ENCODE assay signal across 34 cellular contexts in genomic region chr2:164947281-164947680, GRCh38. TPM values are rescaled to one million over a fixed set of nuclear protein-coding genes. Genes with fewer than 3 reads are reported as not detected.
DNase-seq lines count a peak whose midpoint lies in the region; ATAC-seq, FAIRE-seq and TF ChIP-seq lines count a peak whose summit lies in the region.
"Had no signal": no experiment of that assay in that cellular context is flagged by ENCODE, and none has a peak within 500 bp of the region (broad histone marks: within the 10 kb centered on the region; RNA-seq: fewer than 3 reads in every experiment).

No MANE protein-coding gene starts in this region.

- 93% methylated on average over 7 of the region's 7 CpGs for WGBS in HepG2 (ENCODE audit: low lambda C conversion rate)
- 100% methylated on average over 4 of the region's 7 CpGs for WGBS in right lobe of liver (ENCODE audit: insufficient coverage, low coverage, low lambda C conversion rate, missing lambda C conversion rate)
- 95% methylated on average over 7 of the region's 7 CpGs for WGBS in A549 (ENCODE audit: missing lambda C conversion rate)

- H3K36me3 ChIP-seq in HepG2 (replicated peaks in 1 of 2; ENCODE audit: control insufficient read depth in 1 of 2, insufficient read depth in 2 of 2, low read length in 2 of 2) (no peaks in the 10 kb centered on the region), right lobe of liver (no peaks in the 10 kb centered on the region)
- H3K36me3 ChIP-seq: BE2C; BLaER1; BLaER1 treated with 17β-estradiol and CSF1 and Interleukin-3, amounts not matched to agents 10 nM and 100 nM had no signal

- TF ChIP-seq POLR2A in HepG2 (IDR thresholded peaks at IDR 0.05; ENCODE audit: insufficient read depth in 1 of 2, low read depth in 2 of 2, low read length in 2 of 2) (no peak), right lobe of liver (IDR thresholded peaks at IDR 0.05) (no peak), A549 (IDR thresholded peaks at IDR 0.05; ENCODE audit: low read length) (no peak)

- H3K4me2 ChIP-seq in HepG2 (ENCODE audit: low read depth, low read length) (no peak overlapping the region), A549 (no peak overlapping the region)
- H3K4me2 ChIP-seq: BLaER1; BLaER1 treated with 17β-estradiol and CSF1 and Interleukin-3, amounts not matched to agents 10 nM and 100 nM had no signal

- FAIRE-seq in HepG2 (lab: Jason Lieb, UNC) (no peak), A549 (lab: Jason Lieb, UNC) (no peak)
- FAIRE-seq: A204.1, D721Med had no signal

- POLR2A ChIA-PET in HepG2 (lab: Yijun Ruan, JAX) = interaction anchor here (1.4 kb wide), 1 partner anchor 9 kb away, joined by 4 read pairs; no protein-coding TSS in a partner anchor
- POLR2A ChIA-PET in A549 (lab: Yijun Ruan, JAX) = no interaction called here

- intact Hi-C loops in HepG2 (cut with micrococcal nuclease; ENCODE audit: unreplicated experiment) (no loop called here), right lobe of liver (cut with DNase I) (no loop called here)

- H3K9ac ChIP-seq in HepG2 (ENCODE audit: insufficient read depth, low read depth, low read length) = no peak overlapping the region
- H3K9ac ChIP-seq: BLaER1; BLaER1 treated with 17β-estradiol and CSF1 and Interleukin-3, amounts not matched to agents 10 nM and 100 nM had no signal

- no peak for TF ChIP-seq CTCF in HepG2 (CRISPR knock-in tag; IDR thresholded peaks at IDR 0.05)
- TF ChIP-seq CTCF in right lobe of liver (IDR thresholded peaks at IDR 0.05) = no peak
- TF ChIP-seq CTCF in A549 (IDR thresholded peaks at IDR 0.05) = no peak

- H3K27me3 ChIP-seq in HepG2 (ENCODE audit: control insufficient read depth in 1 of 2, insufficient read depth in 2 of 2, low read length in 2 of 2) (no peaks in the 10 kb centered on the region), right lobe of liver (no peaks in the 10 kb centered on the region)
- H3K27me3 ChIP-seq: BE2C; BLaER1; BLaER1 treated with 17β-estradiol and CSF1 and Interleukin-3, amounts not matched to agents 10 nM and 100 nM had no signal

- DNase-seq in HepG2 (ENCODE audit: low spot score) (no peak), right lobe of liver (no peak), A549 (ENCODE audit: low read depth in 1 of 2, low spot score in 1 of 2) (no peak)
- DNase-seq: 8988T; ACHN; AML-193; BE2C; C1 segment of cervical spinal cord; Caco-2; Calu3; CD4-positive, alpha-beta memory T cell; CD4-positive, alpha-beta T cell; CD4-positive, CD25-positive, alpha-beta regulatory T cell; CD8-positive, alpha-beta memory T cell; CD8-positive, alpha-beta T cell; COR-L47; DMS 273 treated with DMSO at 0.1 percent for 48 hours; DMS153; DMS53; DMS79; DMS79 treated with DMSO at 0.1 percent for 48 hours; DND-41; EL had no signal

- H3K9me3 ChIP-seq in HepG2 (ENCODE audit: low read length) = no peaks in the 10 kb centered on the region
- no peaks in the 10 kb centered on the region for H3K9me3 ChIP-seq in right lobe of liver
- no peaks in the 10 kb centered on the region for H3K9me3 ChIP-seq in A549
- H3K9me3 ChIP-seq: BE2C; BLaER1; BLaER1 treated with 17β-estradiol and CSF1 and Interleukin-3, amounts not matched to agents 10 nM and 100 nM; Caco-2 had no signal

- TF ChIP-seq RAD21 in HepG2 (CRISPR knock-in tag; IDR thresholded peaks at IDR 0.05) (no peak), A549 (conservative IDR thresholded peaks at IDR 0.05 in 1 of 2, IDR thresholded peaks at IDR 0.05 in 1 of 2) (no peak)

- no peaks in the 10 kb centered on the region for H4K20me1 ChIP-seq in HepG2 (ENCODE audit: insufficient read depth, low read length)
- H4K20me1 ChIP-seq: BLaER1; BLaER1 treated with 17β-estradiol and CSF1 and Interleukin-3, amounts not matched to agents 10 nM and 100 nM had no signal

- H3K27ac ChIP-seq in HepG2 (ENCODE audit: extremely low read length, insufficient read depth, low read length) (no peak overlapping the region), right lobe of liver (no peak overlapping the region), A549 (no peak overlapping the region)
- H3K27ac ChIP-seq: 22Rv1; BLaER1; BLaER1 treated with 17β-estradiol and CSF1 and Interleukin-3, amounts not matched to agents 10 nM and 100 nM; C4-2B had no signal

- in situ Hi-C loops in HepG2 (cut with HindIII; ENCODE audit: extremely low pct_ligation_motif_present, low pct_unique_long_range_greater_than_20kb) = no loop called here

- TF ChIP-seq EP300 in HepG2 (IDR thresholded peaks at IDR 0.05; ENCODE audit: low read depth in 2 of 2, low read length in 2 of 2) (no peak), HepG2 (CRISPR knock-in tag; IDR thresholded peaks at IDR 0.05; ENCODE audit: borderline replicate concordance) (no peak), A549 (IDR thresholded peaks at IDR 0.05) (no peak)

- H2AFZ ChIP-seq in HepG2 (ENCODE audit: low read length) = no peak overlapping the region

- no peak overlapping the region for H3K4me3 ChIP-seq in HepG2 (replicated peaks in 1 of 3; ENCODE audit: insufficient read depth in 1 of 3, low read depth in 2 of 3, low read length in 3 of 3)
- no peak overlapping the region for H3K4me3 ChIP-seq in right lobe of liver
- H3K4me3 ChIP-seq in A549 = no peak overlapping the region
- H3K4me3 ChIP-seq: BLaER1; BLaER1 treated with 17β-estradiol and CSF1 and Interleukin-3, amounts not matched to agents 10 nM and 100 nM had no signal

- H3K4me1 ChIP-seq in HepG2 (ENCODE audit: insufficient read depth, low read length) (0 out of 2 replicates have a peak, but pooled peaks cover 12% of the 10 kb centered on the region), right lobe of liver (no peaks in the 10 kb centered on the region), A549 (no peaks in the 10 kb centered on the region)
- H3K4me1 ChIP-seq: BE2C, BLaER1 had no signal

- no peaks in the 10 kb centered on the region for H3K79me2 ChIP-seq in HepG2 (ENCODE audit: insufficient read depth, low read length)

- CTCF ChIA-PET in HepG2 (lab: Yijun Ruan, JAX; ENCODE audit: low intra/inter-chr PET ratio, low total read pairs) = no interaction called here
- CTCF ChIA-PET in A549 (lab: Yijun Ruan, JAX) = no interaction called here

- no TSS peak for BruUV-seq in HepG2 (replicated peaks; lab: Mats Ljungman, UMichigan)

- ATAC-seq in HepG2 (no peak), right lobe of liver (no peak), A549 (no peak), GM19324 (IDR thresholded peaks at IDR 0.05; ENCODE audit: low FRiP score, unreplicated experiment) (no peak)
- ATAC-seq: CD8-positive, alpha-beta T cell had no signal

TF ChIP-seq in HepG2, 621 proteins besides CTCF, POLR2A, EP300 and RAD21:
- TF ChIP-seq MAFK (conservative IDR thresholded peaks at IDR 0.05 in 1 of 2, IDR thresholded peaks at IDR 0.05 in 1 of 2; ENCODE audit: low read length in 2 of 2) (peak; percentile 54 to 73), ZNF383 (CRISPR knock-in tag; IDR thresholded peaks at IDR 0.05; ENCODE audit: borderline replicate concordance) (no peak), MAFF (IDR thresholded peaks at IDR 0.05; ENCODE audit: low read depth, low read length) (peak; percentile 30; the same call in 1 of the 2 replicates), DNMT3B (CRISPR knock-in tag; conservative IDR thresholded peaks at IDR 0.05) (no peak), ZNF660 (CRISPR knock-in tag; IDR thresholded peaks at IDR 0.05; ENCODE audit: borderline replicate concordance, low read depth) (no peak)

TF ChIP-seq in A549, 52 proteins besides CTCF, POLR2A, EP300 and RAD21:
- no peak for TF ChIP-seq ZNF302 (CRISPR knock-in tag; IDR thresholded peaks at IDR 0.05)
- peak; percentile 54 for TF ChIP-seq MAFK (IDR thresholded peaks at IDR 0.05; ENCODE audit: partially characterized antibody)

RNA-seq across cellular contexts. Expression of gene SLC38A11, which starts 8.0 kb away (rescaled TPM):
- total RNA-seq in HepG2 (2016; rRNA removed; fragmentation: Illumina TruSeq; extraction: Trizol) (9.2 and 14.0 TPM in 2 replicates), right lobe of liver (1 to 10 TPM in 5 of 6 experiments, under 1 TPM in 1; 0.58 to 3.6 (median 2.1) TPM)
- 7.5 and 10.8 TPM in 2 replicates for total RNA-seq in HepG2 (2016; cell fraction: cytosol; rRNA removed; fragmentation: Illumina TruSeq; extraction: Trizol; ENCODE audit: low read depth)
- total RNA-seq in HepG2 (2016; cell fraction: insoluble cytoplasmic fraction; rRNA removed; fragmentation: Illumina TruSeq; extraction: Trizol) = 10.8 and 11.2 TPM in 2 replicates
- total RNA-seq in HepG2 (2016; cell fraction: membrane; rRNA removed; fragmentation: Illumina TruSeq; extraction: Trizol) = 8.8 and 10.3 TPM in 2 replicates
- total RNA-seq in HepG2 (2016; cell fraction: nucleus; rRNA removed; fragmentation: Illumina TruSeq; extraction: Trizol) = 23.6 and 26.3 TPM in 2 replicates
- polyA plus RNA-seq in HepG2 (2011; rRNA removed) (9.0 and 14.3 TPM in 2 replicates), A549 (2011; rRNA removed) (0.22 and 0.53 TPM in 2 replicates), A549 (2017; fragmentation: RNase III; extraction: RNeasy Plus Mini Kit Qiagen cat#74134 plus additional on column Dnase treatment) (0.05 to 0.11 TPM (median 0.07 TPM) in 3 replicates)
- 4.6 and 5.6 TPM in 2 replicates for polyA plus RNA-seq in HepG2 (2011; cell fraction: cytosol; rRNA removed)
- 15.7 and 18.0 TPM in 2 replicates for polyA plus RNA-seq in HepG2 (2011; cell fraction: nucleus; rRNA removed)
- polyA plus RNA-seq in HepG2 (2012) = 11.1 and 18.8 TPM in 2 replicates
- 1.8 and 2.2 TPM in 2 replicates for polyA plus RNA-seq in HepG2 (2016; cell fraction: cytosol; fragmentation: Illumina TruSeq; extraction: Trizol; ENCODE audit: low read depth)
- polyA plus RNA-seq in HepG2 (2016; cell fraction: insoluble cytoplasmic fraction; fragmentation: Illumina TruSeq; extraction: Trizol; ENCODE audit: low read depth) = 7.5 and 13.3 TPM in 2 replicates
- polyA plus RNA-seq in HepG2 (2016; cell fraction: membrane; fragmentation: Illumina TruSeq; extraction: Trizol; ENCODE audit: low read depth) = 1.5 and 3.0 TPM in 2 replicates
- 29.4 and 32.8 TPM in 2 replicates for polyA plus RNA-seq in HepG2 (2016; cell fraction: nucleus; fragmentation: Illumina TruSeq; extraction: Trizol; ENCODE audit: insufficient read depth, low read depth)
- 10.0 TPM in 1 of 2 replicates, not detected in the other for polyA minus RNA-seq in HepG2 (2011; rRNA and poly(A)+ RNA removed; ENCODE audit: low replicate concordance)
- polyA minus RNA-seq in HepG2 (2011; cell fraction: cytosol; rRNA and poly(A)+ RNA removed) = 5.0 and 5.3 TPM in 2 replicates
- polyA minus RNA-seq in HepG2 (2011; cell fraction: nucleus; rRNA and poly(A)+ RNA removed) = 27.4 and 31.1 TPM in 2 replicates
- not detected in 2 replicates for polyA plus RNA-seq in A549 (2012; cell fraction: cytosol; rRNA removed)
- polyA plus RNA-seq in A549 (2012; cell fraction: nucleus; rRNA removed) = not detected in 2 replicates
- 0.34 and 0.83 TPM in 2 replicates for polyA minus RNA-seq in A549 (2011; rRNA and poly(A)+ RNA removed)
- total RNA-seq: A172; A673; CD4-positive, alpha-beta memory T cell; CD4-positive, alpha-beta T cell; CD4-positive, CD25-positive, alpha-beta regulatory T cell; CD8-positive, alpha-beta memory T cell; CD8-positive, alpha-beta T cell; Daoy had no signal
- polyA plus RNA-seq: CD14-positive monocyte; CD4-positive, alpha-beta memory T cell; CD4-positive, CD25-positive, alpha-beta regulatory T cell; CD8-positive, alpha-beta memory T cell had no signal

Comparison
In these comparisons a context has a peak if more than half of its experiments do, and no peak if none do; other contexts are left out.
1. Of the 38 proteins assayed by ChIP-seq in both HepG2 and A549: peak only in HepG2: none; only in A549: none; in both: MAFK; in neither: 37.